ENCODE assay signal across 35 cellular contexts in genomic region chr6:70208235-70208790, GRCh38.
"Had no signal": no experiment of that assay in that cellular context is flagged by ENCODE, and none has a peak within 500 bp of the region (broad histone marks: within the 10 kb centered on the region; RNA-seq: fewer than 3 reads in every experiment).

No MANE protein-coding gene starts in this region.

- H3K27me3 ChIP-seq: adrenal gland, body of pancreas, esophagus muscularis mucosa, gastrocnemius medialis, heart left ventricle had no signal

- ATAC-seq: activated CD4-positive, alpha-beta T cell treated with anti-CD3 and anti-CD28 coated beads for 36 hours; activated CD8-positive, alpha-beta memory T cell treated with anti-CD3 and anti-CD28 coated beads, Interleukin-2, amount 10 ng/mL, durations not matched to agents 7 days and 5 days; activated CD8-positive, alpha-beta T cell treated with anti-CD3 and anti-CD28 coated beads, Interleukin-2, amount 10 ng/mL, durations not matched to agents 7 days and 5 days; activated naive CD8-positive, alpha-beta T cell treated with anti-CD3 and anti-CD28 coated beads, Interleukin-2, amount 50 U/mL, for 24 hours; body of pancreas; effector memory CD8-positive, alpha-beta T cell; foreskin keratinocyte; gastrocnemius medialis; heart left ventricle; T-helper 17 cell had no signal

- H3K4me1 ChIP-seq: adrenal gland, esophagus muscularis mucosa, foreskin keratinocyte, gastrocnemius medialis, heart left ventricle had no signal

- H3K4me1 Mint-ChIP-seq: activated CD4-positive, alpha-beta T cell treated with anti-CD3 and anti-CD28 coated beads for 36 hours; activated CD4-positive, alpha-beta T cell treated with anti-CD3 and anti-CD28 coated beads, Interleukin-2, amount 10 ng/mL, durations not matched to agents 24 days and 14 days; activated CD8-positive, alpha-beta memory T cell treated with anti-CD3 and anti-CD28 coated beads, Interleukin-2, amount 10 ng/mL, durations not matched to agents 7 days and 5 days; activated naive CD4-positive, alpha-beta T cell treated with anti-CD3 and anti-CD28 coated beads, Interleukin-2, amount 50 U/mL, for 24 hours; activated naive CD8-positive, alpha-beta T cell treated with anti-CD3 and anti-CD28 coated beads for 36 hours; activated naive CD8-positive, alpha-beta T cell treated with anti-CD3 and anti-CD28 coated beads, Interleukin-2, amount 50 U/mL, for 24 hours; T-helper 17 cell had no signal

- H3K4me3 ChIP-seq: adrenal gland, body of pancreas, esophagus muscularis mucosa, gastrocnemius medialis, heart left ventricle had no signal

- H3K27ac ChIP-seq: adrenal gland, body of pancreas, esophagus muscularis mucosa, foreskin keratinocyte, gastrocnemius medialis, heart left ventricle had no signal

- H3K9me3 Mint-ChIP-seq: activated CD4-positive, alpha-beta memory T cell treated with anti-CD3 and anti-CD28 coated beads for 36 hours; activated CD4-positive, alpha-beta T cell treated with anti-CD3 and anti-CD28 coated beads, Interleukin-2, amount 10 ng/mL, durations not matched to agents 24 days and 14 days; activated naive CD4-positive, alpha-beta T cell treated with anti-CD3 and anti-CD28 coated beads for 36 hours; activated naive CD4-positive, alpha-beta T cell treated with anti-CD3 and anti-CD28 coated beads, Interleukin-2, amount 50 U/mL, for 24 hours; activated naive CD8-positive, alpha-beta T cell treated with anti-CD3 and anti-CD28 coated beads for 36 hours; activated naive CD8-positive, alpha-beta T cell treated with anti-CD3 and anti-CD28 coated beads, Interleukin-2, amount 50 U/mL, for 24 hours; activated T-helper 1 cell treated with anti-CD3 and anti-CD28 coated beads, Interleukin-12 subunit alpha, Interleukin-12 subunit beta, Interleukin-2, Interleukin-4 antibody, amounts not matched to agents 30 ng/mL and 10 ng/mL and 1 ng/mL, durations not matched to agents 14 hours and 24 hours and 36 hours; activated T-helper 2 cell treated with anti-CD3 and anti-CD28 coated beads, Interferon-gamma antibody, Interleukin-2, Interleukin-4, amounts not matched to agents 10 μg/mL and 5 μg/mL and 100 μg/mL, durations not matched to agents 14 hours and 24 hours and 36 hours; effector memory CD8-positive, alpha-beta T cell; T-helper 2 cell treated with Interferon-gamma antibody and Interleukin-4, amounts not matched to agents 5 μg/mL and 100 μg/mL, for 36 hours had no signal

- H3K36me3 Mint-ChIP-seq: activated CD4-positive, alpha-beta memory T cell treated with anti-CD3 and anti-CD28 coated beads for 36 hours; activated CD8-positive, alpha-beta memory T cell treated with anti-CD3 and anti-CD28 coated beads, Interleukin-2, amount 10 ng/mL, durations not matched to agents 7 days and 5 days; activated naive CD4-positive, alpha-beta T cell treated with anti-CD3 and anti-CD28 coated beads, Interleukin-2, amount 50 U/mL, for 24 hours; activated naive CD8-positive, alpha-beta T cell treated with anti-CD3 and anti-CD28 coated beads for 36 hours had no signal

- H3K9me3 ChIP-seq: adrenal gland, body of pancreas, esophagus muscularis mucosa, gastrocnemius medialis, heart left ventricle had no signal

- H3K36me3 ChIP-seq: adrenal gland, esophagus muscularis mucosa, gastrocnemius medialis, heart left ventricle had no signal

- DNase-seq: activated CD4-positive, alpha-beta memory T cell treated with anti-CD3 and anti-CD28 coated beads for 36 hours; activated CD4-positive, alpha-beta T cell treated with anti-CD3 and anti-CD28 coated beads for 36 hours; activated CD4-positive, alpha-beta T cell treated with anti-CD3 and anti-CD28 coated beads, Interleukin-2, amount 10 ng/mL, durations not matched to agents 24 days and 14 days; activated CD4-positive, CD25-positive, alpha-beta regulatory T cell; activated CD4-positive, CD25-positive, alpha-beta regulatory T cell treated with anti-CD3 and anti-CD28 coated beads, Interleukin-2, amount 50 U/mL, for 72 hours; activated CD8-positive, alpha-beta memory T cell treated with anti-CD3 and anti-CD28 coated beads, Interleukin-2, amount 10 ng/mL, durations not matched to agents 7 days and 5 days; activated CD8-positive, alpha-beta memory T cell treated with anti-CD3 and anti-CD28 coated beads, Interleukin-2, amount 50 U/mL, for 4 hours; activated CD8-positive, alpha-beta T cell treated with anti-CD3 and anti-CD28 coated beads, Interleukin-2, amount 10 ng/mL, durations not matched to agents 7 days and 5 days; activated effector memory CD4-positive, alpha-beta T cell treated with anti-CD3 and anti-CD28 coated beads, Interleukin-2, amount 50 U/mL, for 16 hours; activated naive CD4-positive, alpha-beta T cell treated with anti-CD3 and anti-CD28 coated beads for 36 hours; activated naive CD8-positive, alpha-beta T cell treated with anti-CD3 and anti-CD28 coated beads for 36 hours; activated naive CD8-positive, alpha-beta T cell treated with anti-CD3 and anti-CD28 coated beads, Interleukin-2, amount 50 U/mL, for 24 hours; activated T-cell treated with anti-CD3 and anti-CD28 coated beads, Interleukin-2, amount 50 U/mL, for 1 hour; activated T-cell treated with anti-CD3 and anti-CD28 coated beads, Interleukin-2, amount 50 U/mL, for 48 hours; adrenal gland; amygdala; aorta; body of pancreas; caudate nucleus; cortex of kidney; dermis blood vessel endothelial cell; effector CD4-positive, alpha-beta T cell; effector memory CD8-positive, alpha-beta T cell; erythroblast; foreskin keratinocyte; gastrocnemius medialis; glutamatergic neuron; heart left ventricle; T-helper 17 cell; T1000 had no signal

- H3K4me3 Mint-ChIP-seq: activated CD4-positive, alpha-beta memory T cell treated with anti-CD3 and anti-CD28 coated beads for 36 hours; activated CD4-positive, alpha-beta T cell treated with anti-CD3 and anti-CD28 coated beads for 36 hours; activated CD4-positive, alpha-beta T cell treated with anti-CD3 and anti-CD28 coated beads, Interleukin-2, amount 10 ng/mL, durations not matched to agents 24 days and 14 days; activated CD8-positive, alpha-beta memory T cell treated with anti-CD3 and anti-CD28 coated beads, Interleukin-2, amount 10 ng/mL, durations not matched to agents 7 days and 5 days; activated CD8-positive, alpha-beta T cell treated with anti-CD3 and anti-CD28 coated beads, Interleukin-2, amount 10 ng/mL, durations not matched to agents 7 days and 5 days; activated naive CD4-positive, alpha-beta T cell treated with anti-CD3 and anti-CD28 coated beads for 36 hours; activated naive CD4-positive, alpha-beta T cell treated with anti-CD3 and anti-CD28 coated beads, Interleukin-2, amount 50 U/mL, for 24 hours; activated naive CD8-positive, alpha-beta T cell treated with anti-CD3 and anti-CD28 coated beads for 36 hours; activated naive CD8-positive, alpha-beta T cell treated with anti-CD3 and anti-CD28 coated beads, Interleukin-2, amount 50 U/mL, for 24 hours; activated T-helper 1 cell treated with anti-CD3 and anti-CD28 coated beads, Interleukin-12 subunit alpha, Interleukin-12 subunit beta, Interleukin-2, Interleukin-4 antibody, amounts not matched to agents 30 ng/mL and 10 ng/mL and 1 ng/mL, durations not matched to agents 14 hours and 24 hours and 36 hours; effector memory CD8-positive, alpha-beta T cell; T-helper 17 cell; T-helper 2 cell treated with Interferon-gamma antibody and Interleukin-4, amounts not matched to agents 5 μg/mL and 100 μg/mL, for 36 hours had no signal

- H3K27me3 Mint-ChIP-seq: activated naive CD8-positive, alpha-beta T cell treated with anti-CD3 and anti-CD28 coated beads, Interleukin-2, amount 50 U/mL, for 24 hours; effector memory CD8-positive, alpha-beta T cell had no signal

- H3K27ac Mint-ChIP-seq: activated CD4-positive, alpha-beta memory T cell treated with anti-CD3 and anti-CD28 coated beads for 36 hours; activated CD4-positive, alpha-beta T cell treated with anti-CD3 and anti-CD28 coated beads for 36 hours; activated CD4-positive, alpha-beta T cell treated with anti-CD3 and anti-CD28 coated beads, Interleukin-2, amount 10 ng/mL, durations not matched to agents 24 days and 14 days; activated CD8-positive, alpha-beta memory T cell treated with anti-CD3 and anti-CD28 coated beads, Interleukin-2, amount 10 ng/mL, durations not matched to agents 7 days and 5 days; activated CD8-positive, alpha-beta T cell treated with anti-CD3 and anti-CD28 coated beads, Interleukin-2, amount 10 ng/mL, durations not matched to agents 7 days and 5 days; activated naive CD4-positive, alpha-beta T cell treated with anti-CD3 and anti-CD28 coated beads for 36 hours; activated naive CD4-positive, alpha-beta T cell treated with anti-CD3 and anti-CD28 coated beads, Interleukin-2, amount 50 U/mL, for 24 hours; activated naive CD8-positive, alpha-beta T cell treated with anti-CD3 and anti-CD28 coated beads for 36 hours; activated naive CD8-positive, alpha-beta T cell treated with anti-CD3 and anti-CD28 coated beads, Interleukin-2, amount 50 U/mL, for 24 hours; activated T-helper 1 cell treated with anti-CD3 and anti-CD28 coated beads, Interleukin-12 subunit alpha, Interleukin-12 subunit beta, Interleukin-2, Interleukin-4 antibody, amounts not matched to agents 30 ng/mL and 10 ng/mL and 1 ng/mL, durations not matched to agents 14 hours and 24 hours and 36 hours; activated T-helper 2 cell treated with anti-CD3 and anti-CD28 coated beads, Interferon-gamma antibody, Interleukin-2, Interleukin-4, amounts not matched to agents 10 μg/mL and 5 μg/mL and 100 μg/mL, durations not matched to agents 14 hours and 24 hours and 36 hours; effector memory CD8-positive, alpha-beta T cell; T-helper 17 cell; T-helper 2 cell treated with Interferon-gamma antibody and Interleukin-4, amounts not matched to agents 5 μg/mL and 100 μg/mL, for 36 hours had no signal
